Comparison of ENCODE assay signal across 8 cellular contexts in the genomic region with DNA sequence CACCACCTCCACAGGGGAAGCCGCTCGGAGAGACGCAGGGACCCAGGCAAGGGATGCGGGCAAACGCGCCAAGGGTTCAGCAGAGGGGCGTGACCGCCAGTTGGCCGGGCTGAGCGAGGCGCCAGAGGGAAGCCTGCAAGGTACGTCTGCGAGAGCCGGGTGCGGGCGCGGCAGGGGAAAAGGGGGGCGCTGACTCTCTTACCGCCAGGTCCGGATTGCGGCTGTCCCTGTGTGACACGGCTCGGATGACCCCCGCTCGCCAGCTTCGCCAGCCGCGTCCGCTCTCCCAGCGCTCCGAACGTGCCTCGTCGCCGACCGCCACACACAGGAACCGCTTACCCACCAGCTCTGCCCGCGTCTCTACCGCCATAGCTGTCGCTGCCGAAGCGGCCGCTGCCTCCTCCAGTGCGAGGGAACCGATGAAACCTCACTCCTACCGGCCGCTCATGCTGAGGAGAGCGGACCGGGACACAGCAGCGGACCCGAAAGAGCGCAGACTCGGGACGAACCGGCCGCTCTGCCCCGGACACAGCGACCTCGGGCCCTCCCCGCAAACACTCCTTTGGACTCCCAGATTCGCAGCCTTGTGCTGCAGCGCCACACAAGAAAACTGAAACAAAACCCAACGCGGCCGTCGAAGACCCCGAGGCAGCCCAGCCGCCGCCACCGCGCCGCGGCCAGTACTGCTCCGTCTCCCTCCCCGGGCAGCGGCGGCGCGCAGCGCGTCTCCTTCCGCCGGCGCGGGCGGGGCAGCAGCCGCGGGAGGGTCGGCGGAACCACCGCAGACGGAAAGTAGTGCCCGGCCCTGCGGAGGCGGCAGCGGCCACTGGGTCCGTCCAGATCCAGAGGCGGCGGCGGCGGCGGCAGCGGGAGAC. TPM values are rescaled to one million over a fixed set of nuclear protein-coding genes. Genes with fewer than 3 reads are reported as not detected.
DNase-seq lines count a peak whose midpoint lies in the region; ATAC-seq and TF ChIP-seq lines count a peak whose summit lies in the region.

A gene with protein sequence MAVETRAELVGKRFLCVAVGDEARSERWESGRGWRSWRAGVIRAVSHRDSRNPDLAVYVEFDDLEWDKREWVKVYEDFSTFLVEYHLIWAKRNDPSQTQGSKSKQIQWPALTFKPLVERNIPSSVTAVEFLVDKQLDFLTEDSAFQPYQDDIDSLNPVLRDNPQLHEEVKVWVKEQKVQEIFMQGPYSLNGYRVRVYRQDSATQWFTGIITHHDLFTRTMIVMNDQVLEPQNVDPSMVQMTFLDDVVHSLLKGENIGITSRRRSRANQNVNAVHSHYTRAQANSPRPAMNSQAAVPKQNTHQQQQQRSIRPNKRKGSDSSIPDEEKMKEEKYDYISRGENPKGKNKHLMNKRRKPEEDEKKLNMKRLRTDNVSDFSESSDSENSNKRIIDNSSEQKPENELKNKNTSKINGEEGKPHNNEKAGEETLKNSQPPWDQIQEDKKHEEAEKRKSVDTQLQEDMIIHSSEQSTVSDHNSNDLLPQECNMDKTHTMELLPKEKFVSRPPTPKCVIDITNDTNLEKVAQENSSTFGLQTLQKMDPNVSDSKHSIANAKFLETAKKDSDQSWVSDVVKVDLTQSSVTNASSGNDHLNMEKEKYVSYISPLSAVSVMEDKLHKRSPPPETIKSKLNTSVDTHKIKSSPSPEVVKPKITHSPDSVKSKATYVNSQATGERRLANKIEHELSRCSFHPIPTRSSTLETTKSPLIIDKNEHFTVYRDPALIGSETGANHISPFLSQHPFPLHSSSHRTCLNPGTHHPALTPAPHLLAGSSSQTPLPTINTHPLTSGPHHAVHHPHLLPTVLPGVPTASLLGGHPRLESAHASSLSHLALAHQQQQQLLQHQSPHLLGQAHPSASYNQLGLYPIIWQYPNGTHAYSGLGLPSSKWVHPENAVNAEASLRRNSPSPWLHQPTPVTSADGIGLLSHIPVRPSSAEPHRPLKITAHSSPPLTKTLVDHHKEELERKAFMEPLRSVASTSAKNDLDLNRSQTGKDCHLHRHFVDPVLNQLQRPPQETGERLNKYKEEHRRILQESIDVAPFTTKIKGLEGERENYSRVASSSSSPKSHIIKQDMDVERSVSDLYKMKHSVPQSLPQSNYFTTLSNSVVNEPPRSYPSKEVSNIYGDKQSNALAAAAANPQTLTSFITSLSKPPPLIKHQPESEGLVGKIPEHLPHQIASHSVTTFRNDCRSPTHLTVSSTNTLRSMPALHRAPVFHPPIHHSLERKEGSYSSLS (N-terminal part only) (minus strand): TSS at position 685 of the 875 bp plus-strand sequence. CDS start 315 bp downstream, at position 370.

- ATAC-seq in GM21825 (IDR thresholded peaks at IDR 0.05; ENCODE audit: unreplicated experiment): peak; percentile 63
- ATAC-seq in activated naive CD8-positive, alpha-beta T cell treated with anti-CD3 and anti-CD28 coated beads, Interleukin-2, amount 50 U/mL, for 24 hours: peak; percentile 81
- ATAC-seq in upper lobe of right lung: peak; percentile 97

- peaks cover 20% of the 10 kb centered on the region for H3K4me1 Mint-ChIP-seq in activated naive CD8-positive, alpha-beta T cell treated with anti-CD3 and anti-CD28 coated beads, Interleukin-2, amount 50 U/mL, for 24 hours

- H4K91ac ChIP-seq in trophoblast cell (ENCODE audit: low read depth, low read length): peak within 1 kb of the TSS; percentile 72

- H3K79me1 ChIP-seq in trophoblast cell (ENCODE audit: low read length): peaks cover 15% of the 10 kb centered on the region

- H3K4me2 ChIP-seq in trophoblast cell (ENCODE audit: low read length): peak within 1 kb of the TSS; percentile 72

- H3K4me1 ChIP-seq in cardiac muscle cell (ENCODE audit: low read depth) (peaks cover 19% of the 10 kb centered on the region), trophoblast cell (ENCODE audit: control insufficient read depth in 1 of 2, insufficient read depth in 2 of 2, low read length in 2 of 2) (no peaks in the 10 kb centered on the region), upper lobe of right lung (peaks cover 8% of the 10 kb centered on the region)

- peaks cover 12% of the 10 kb centered on the region for H3K79me2 ChIP-seq in trophoblast cell (ENCODE audit: control insufficient read depth, insufficient read depth, low read length, poor library complexity)

- H3K27ac Mint-ChIP-seq in activated naive CD8-positive, alpha-beta T cell treated with anti-CD3 and anti-CD28 coated beads, Interleukin-2, amount 50 U/mL, for 24 hours: peak within 1 kb of the TSS; percentile 79

- no peaks in the 10 kb centered on the region for H3K9me3 ChIP-seq in cardiac muscle cell (ENCODE audit: low read depth)
- H3K9me3 ChIP-seq in trophoblast cell (ENCODE audit: insufficient read depth, low read depth, low read length): no peaks in the 10 kb centered on the region
- H3K9me3 ChIP-seq in upper lobe of right lung: no peaks in the 10 kb centered on the region

- no peak for TF ChIP-seq CTCF in cardiac muscle cell (IDR thresholded peaks at IDR 0.05; ENCODE audit: low read depth, low read length)
- no peak for TF ChIP-seq CTCF in upper lobe of right lung (IDR thresholded peaks at IDR 0.05)

- DNase-seq in GF-D8 (lab: John Stamatoyannopoulos, UW) (peak; percentile 31), Kasumi-1 (lab: John Stamatoyannopoulos, UW) (peak; percentile 70 to 81), SW480 (ENCODE audit: low spot score) (peak; percentile 78), cardiac muscle cell (ENCODE audit: low read depth in 1 of 2, low spot score in 1 of 2) (peak; percentile 90 to 94), trophoblast cell (peak; percentile 63 to 76), upper lobe of right lung (peak; percentile 92)
- peak; percentile 62 for DNase-seq in activated naive CD8-positive, alpha-beta T cell treated with anti-CD3 and anti-CD28 coated beads, Interleukin-2, amount 50 U/mL, for 24 hours

- peak within 1 kb of the TSS; percentile 49 for H4K12ac ChIP-seq in trophoblast cell (ENCODE audit: low read depth, low read length)

- no peaks in the 10 kb centered on the region for H3K27me3 Mint-ChIP-seq in activated naive CD8-positive, alpha-beta T cell treated with anti-CD3 and anti-CD28 coated beads, Interleukin-2, amount 50 U/mL, for 24 hours

- no peaks in the 10 kb centered on the region for H3K36me3 Mint-ChIP-seq in activated naive CD8-positive, alpha-beta T cell treated with anti-CD3 and anti-CD28 coated beads, Interleukin-2, amount 50 U/mL, for 24 hours (ENCODE audit: low read depth)

- H3K36me3 ChIP-seq in cardiac muscle cell (no peaks in the 10 kb centered on the region), trophoblast cell (ENCODE audit: control insufficient read depth in 1 of 2, insufficient read depth in 2 of 2, low read length in 2 of 2) (no peaks in the 10 kb centered on the region), upper lobe of right lung (no peaks in the 10 kb centered on the region)

- peak within 1 kb of the TSS; percentile 82 for H2BK5ac ChIP-seq in trophoblast cell (ENCODE audit: low read depth, low read length, poor library complexity)

- peak within 1 kb of the TSS; percentile 41 for H4K8ac ChIP-seq in trophoblast cell (ENCODE audit: low read depth, low read length)

- no CpG with 5 or more reads among the region's 104 CpGs for WGBS in trophoblast cell (ENCODE audit: extremely low coverage, insufficient coverage, insufficient read length)

- H3K27ac ChIP-seq in cardiac muscle cell: peak within 1 kb of the TSS; percentile 98
- peak within 1 kb of the TSS; percentile 96 for H3K27ac ChIP-seq in trophoblast cell (ENCODE audit: low read depth, low read length)
- H3K27ac ChIP-seq in upper lobe of right lung: peak within 1 kb of the TSS; percentile 87

- H2AK5ac ChIP-seq in trophoblast cell (ENCODE audit: low read length): peak within 1 kb of the TSS; percentile 36

- peak within 1 kb of the TSS; percentile 41 for H2BK120ac ChIP-seq in trophoblast cell (ENCODE audit: insufficient read depth, low read length, poor library complexity)

- peak within 1 kb of the TSS; percentile 90 for H3K14ac ChIP-seq in trophoblast cell (ENCODE audit: low read length)

- H3K18ac ChIP-seq in trophoblast cell (ENCODE audit: low read length): peak within 1 kb of the TSS; percentile 91

- peak within 1 kb of the TSS; percentile 54 for H3K4ac ChIP-seq in trophoblast cell (ENCODE audit: low read depth, low read length)

- intact Hi-C loops in upper lobe of right lung (cut with DNase I): no loop called here

- H3K4me3 Mint-ChIP-seq in activated naive CD8-positive, alpha-beta T cell treated with anti-CD3 and anti-CD28 coated beads, Interleukin-2, amount 50 U/mL, for 24 hours: peak within 1 kb of the TSS; percentile 89

- H2AFZ ChIP-seq in trophoblast cell (ENCODE audit: insufficient read depth, low read length, poor library complexity): peak within 1 kb of the TSS; percentile 50

- H3K27me3 ChIP-seq in cardiac muscle cell (no peaks in the 10 kb centered on the region), trophoblast cell (ENCODE audit: insufficient read depth, low read length) (no peaks in the 10 kb centered on the region), upper lobe of right lung (no peaks in the 10 kb centered on the region)

- H3K4me3 ChIP-seq in cardiac muscle cell: peak within 1 kb of the TSS; percentile 96
- H3K4me3 ChIP-seq in trophoblast cell (ENCODE audit: low read depth, low read length): peak within 1 kb of the TSS; percentile 99
- peak within 1 kb of the TSS; percentile 82 for H3K4me3 ChIP-seq in upper lobe of right lung

- no peaks in the 10 kb centered on the region for H3K9me3 Mint-ChIP-seq in activated naive CD8-positive, alpha-beta T cell treated with anti-CD3 and anti-CD28 coated beads, Interleukin-2, amount 50 U/mL, for 24 hours

- H3K9ac ChIP-seq in trophoblast cell (ENCODE audit: low read length): peak within 1 kb of the TSS; percentile 93

- H3K23ac ChIP-seq in trophoblast cell (ENCODE audit: low read length): peak within 1 kb of the TSS; percentile 50

- peak within 1 kb of the TSS; percentile 45 for H2BK12ac ChIP-seq in trophoblast cell (ENCODE audit: low read length)

RNA-seq across cellular contexts. Expression of the gene that starts here (rescaled TPM):
- total RNA-seq in cardiac muscle cell (72.3 and 144 TPM in 2 replicates), upper lobe of right lung (84.2 TPM)
- 59.1 and 82.4 TPM in 2 replicates for polyA plus RNA-seq in cardiac muscle cell
- 35.9 and 36.9 TPM in 2 replicates for polyA plus RNA-seq in trophoblast cell (2013)

Comparison
In these comparisons a context has a peak if more than half of its experiments do, and no peak if none do; other contexts are left out.
1. Peak in every context shown above with its lines: DNase-seq, ATAC-seq, H3K4me3 ChIP-seq and H3K27ac ChIP-seq.
2. DNase-seq: peak in every context shown above with its lines; median percentile 92 in cardiac muscle cell; 92 in upper lobe of right lung; 78 in SW480; 76 in Kasumi-1; 70 in trophoblast cell; 62 in activated naive CD8-positive, alpha-beta T cell treated with anti-CD3 and anti-CD28 coated beads, Interleukin-2, amount 50 U/mL, for 24 hours; 31 in GF-D8.